Comparison of ENCODE assay signal across 1 cellular context in the genomic region with DNA sequence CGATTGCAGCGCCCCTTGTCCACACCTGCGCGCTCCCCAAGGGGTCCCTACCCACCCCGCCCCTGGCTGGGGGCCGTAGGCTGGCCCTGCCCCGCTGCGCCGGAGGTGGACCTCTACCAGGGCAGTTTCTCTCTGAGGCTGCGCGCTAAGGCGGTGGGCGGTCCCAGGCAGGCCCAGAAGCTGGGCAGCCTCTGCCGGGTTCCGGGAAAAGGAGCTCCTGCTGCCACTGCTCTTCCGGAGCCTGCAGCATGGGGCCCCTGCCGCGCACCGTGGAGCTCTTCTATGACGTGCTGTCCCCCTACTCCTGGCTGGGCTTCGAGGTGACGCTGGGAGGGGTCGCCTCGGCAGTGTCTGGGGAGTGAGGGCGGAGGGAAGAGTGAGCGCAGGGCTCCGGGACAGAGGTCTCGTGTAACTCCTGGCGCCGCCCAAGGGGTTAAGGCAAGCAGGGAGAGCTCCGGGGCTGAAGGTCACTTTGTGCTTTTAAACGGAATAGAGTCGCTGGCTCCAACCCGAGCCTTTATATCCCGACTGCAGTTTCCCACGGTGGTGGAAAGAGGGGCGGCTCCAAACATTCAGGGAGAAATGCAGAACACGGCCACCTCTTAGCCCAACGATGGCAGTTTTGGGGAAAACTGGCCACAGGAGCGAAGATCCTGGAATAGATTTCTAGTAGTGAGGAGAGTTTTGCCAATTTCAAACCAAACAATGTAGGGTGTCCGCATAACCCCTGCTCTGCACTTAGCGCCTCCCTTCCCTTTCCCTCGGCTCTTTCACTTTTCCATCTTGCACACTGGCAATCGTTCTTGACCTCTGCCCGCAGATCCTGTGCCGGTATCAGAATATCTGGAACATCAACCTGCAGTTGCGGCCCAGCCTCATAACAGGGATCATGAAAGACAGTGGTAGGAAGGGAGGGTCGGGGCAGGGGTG.
A peak's percentile ranks its signal among the peaks of the same experiment; 100 is the strongest.
TF ChIP-seq lines count a peak whose summit lies in the region.

TSS of gene GSTK1 (plus strand) at position 176 of the 930 bp plus-strand sequence. CDS start at position 249, 73 bp downstream.

TF ChIP-seq in HEK293, 187 proteins besides CTCF, POLR2A, EP300 and RAD21 (continued from another document and continues in another):
- TF ChIP-seq, protein P1, sequence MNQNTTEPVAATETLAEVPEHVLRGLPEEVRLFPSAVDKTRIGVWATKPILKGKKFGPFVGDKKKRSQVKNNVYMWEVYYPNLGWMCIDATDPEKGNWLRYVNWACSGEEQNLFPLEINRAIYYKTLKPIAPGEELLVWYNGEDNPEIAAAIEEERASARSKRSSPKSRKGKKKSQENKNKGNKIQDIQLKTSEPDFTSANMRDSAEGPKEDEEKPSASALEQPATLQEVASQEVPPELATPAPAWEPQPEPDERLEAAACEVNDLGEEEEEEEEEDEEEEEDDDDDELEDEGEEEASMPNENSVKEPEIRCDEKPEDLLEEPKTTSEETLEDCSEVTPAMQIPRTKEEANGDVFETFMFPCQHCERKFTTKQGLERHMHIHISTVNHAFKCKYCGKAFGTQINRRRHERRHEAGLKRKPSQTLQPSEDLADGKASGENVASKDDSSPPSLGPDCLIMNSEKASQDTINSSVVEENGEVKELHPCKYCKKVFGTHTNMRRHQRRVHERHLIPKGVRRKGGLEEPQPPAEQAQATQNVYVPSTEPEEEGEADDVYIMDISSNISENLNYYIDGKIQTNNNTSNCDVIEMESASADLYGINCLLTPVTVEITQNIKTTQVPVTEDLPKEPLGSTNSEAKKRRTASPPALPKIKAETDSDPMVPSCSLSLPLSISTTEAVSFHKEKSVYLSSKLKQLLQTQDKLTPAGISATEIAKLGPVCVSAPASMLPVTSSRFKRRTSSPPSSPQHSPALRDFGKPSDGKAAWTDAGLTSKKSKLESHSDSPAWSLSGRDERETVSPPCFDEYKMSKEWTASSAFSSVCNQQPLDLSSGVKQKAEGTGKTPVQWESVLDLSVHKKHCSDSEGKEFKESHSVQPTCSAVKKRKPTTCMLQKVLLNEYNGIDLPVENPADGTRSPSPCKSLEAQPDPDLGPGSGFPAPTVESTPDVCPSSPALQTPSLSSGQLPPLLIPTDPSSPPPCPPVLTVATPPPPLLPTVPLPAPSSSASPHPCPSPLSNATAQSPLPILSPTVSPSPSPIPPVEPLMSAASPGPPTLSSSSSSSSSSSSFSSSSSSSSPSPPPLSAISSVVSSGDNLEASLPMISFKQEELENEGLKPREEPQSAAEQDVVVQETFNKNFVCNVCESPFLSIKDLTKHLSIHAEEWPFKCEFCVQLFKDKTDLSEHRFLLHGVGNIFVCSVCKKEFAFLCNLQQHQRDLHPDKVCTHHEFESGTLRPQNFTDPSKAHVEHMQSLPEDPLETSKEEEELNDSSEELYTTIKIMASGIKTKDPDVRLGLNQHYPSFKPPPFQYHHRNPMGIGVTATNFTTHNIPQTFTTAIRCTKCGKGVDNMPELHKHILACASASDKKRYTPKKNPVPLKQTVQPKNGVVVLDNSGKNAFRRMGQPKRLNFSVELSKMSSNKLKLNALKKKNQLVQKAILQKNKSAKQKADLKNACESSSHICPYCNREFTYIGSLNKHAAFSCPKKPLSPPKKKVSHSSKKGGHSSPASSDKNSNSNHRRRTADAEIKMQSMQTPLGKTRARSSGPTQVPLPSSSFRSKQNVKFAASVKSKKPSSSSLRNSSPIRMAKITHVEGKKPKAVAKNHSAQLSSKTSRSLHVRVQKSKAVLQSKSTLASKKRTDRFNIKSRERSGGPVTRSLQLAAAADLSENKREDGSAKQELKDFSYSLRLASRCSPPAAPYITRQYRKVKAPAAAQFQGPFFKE (tag by site-specific recombination; IDR thresholded peaks at IDR 0.05; ENCODE audit: borderline replicate concordance): no peak
- no peak for TF ChIP-seq ZNF114 (tag by site-specific recombination; IDR thresholded peaks at IDR 0.05)
- TF ChIP-seq ZNF24 (tag by site-specific recombination; IDR thresholded peaks at IDR 0.05): no peak
- TF ChIP-seq ZNF660 (tag by site-specific recombination; IDR thresholded peaks at IDR 0.05): 0 out of 2 replicates have a peak, but pooled peaks have one; percentile 59
- TF ChIP-seq HOXA7 (CRISPR knock-in tag; IDR thresholded peaks at IDR 0.05; ENCODE audit: borderline replicate concordance): no peak
- TF ChIP-seq BCL6B (tag by site-specific recombination; IDR thresholded peaks at IDR 0.05): no peak
- no peak for TF ChIP-seq SETDB1 (IDR thresholded peaks at IDR 0.05; ENCODE audit: insufficient read length, low read length)
- TF ChIP-seq, protein P2, sequence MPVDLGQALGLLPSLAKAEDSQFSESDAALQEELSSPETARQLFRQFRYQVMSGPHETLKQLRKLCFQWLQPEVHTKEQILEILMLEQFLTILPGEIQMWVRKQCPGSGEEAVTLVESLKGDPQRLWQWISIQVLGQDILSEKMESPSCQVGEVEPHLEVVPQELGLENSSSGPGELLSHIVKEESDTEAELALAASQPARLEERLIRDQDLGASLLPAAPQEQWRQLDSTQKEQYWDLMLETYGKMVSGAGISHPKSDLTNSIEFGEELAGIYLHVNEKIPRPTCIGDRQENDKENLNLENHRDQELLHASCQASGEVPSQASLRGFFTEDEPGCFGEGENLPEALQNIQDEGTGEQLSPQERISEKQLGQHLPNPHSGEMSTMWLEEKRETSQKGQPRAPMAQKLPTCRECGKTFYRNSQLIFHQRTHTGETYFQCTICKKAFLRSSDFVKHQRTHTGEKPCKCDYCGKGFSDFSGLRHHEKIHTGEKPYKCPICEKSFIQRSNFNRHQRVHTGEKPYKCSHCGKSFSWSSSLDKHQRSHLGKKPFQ (tag by site-specific recombination; IDR thresholded peaks at IDR 0.05): no peak
- no peak for TF ChIP-seq TRIM28 (IDR thresholded peaks at IDR 0.05; ENCODE audit: borderline replicate concordance, low read length)
- TF ChIP-seq, protein P3, sequence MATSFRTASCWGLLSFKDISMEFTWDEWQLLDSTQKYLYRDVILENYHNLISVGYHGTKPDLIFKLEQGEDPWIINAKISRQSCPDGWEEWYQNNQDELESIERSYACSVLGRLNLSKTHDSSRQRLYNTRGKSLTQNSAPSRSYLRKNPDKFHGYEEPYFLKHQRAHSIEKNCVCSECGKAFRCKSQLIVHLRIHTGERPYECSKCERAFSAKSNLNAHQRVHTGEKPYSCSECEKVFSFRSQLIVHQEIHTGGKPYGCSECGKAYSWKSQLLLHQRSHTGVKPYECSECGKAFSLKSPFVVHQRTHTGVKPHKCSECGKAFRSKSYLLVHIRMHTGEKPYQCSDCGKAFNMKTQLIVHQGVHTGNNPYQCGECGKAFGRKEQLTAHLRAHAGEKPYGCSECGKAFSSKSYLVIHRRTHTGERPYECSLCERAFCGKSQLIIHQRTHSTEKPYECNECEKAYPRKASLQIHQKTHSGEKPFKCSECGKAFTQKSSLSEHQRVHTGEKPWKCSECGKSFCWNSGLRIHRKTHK (tag by site-specific recombination; IDR thresholded peaks at IDR 0.05): no peak
- TF ChIP-seq, protein P4, sequence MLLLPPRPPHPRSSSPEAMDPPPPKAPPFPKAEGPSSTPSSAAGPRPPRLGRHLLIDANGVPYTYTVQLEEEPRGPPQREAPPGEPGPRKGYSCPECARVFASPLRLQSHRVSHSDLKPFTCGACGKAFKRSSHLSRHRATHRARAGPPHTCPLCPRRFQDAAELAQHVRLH (tag by site-specific recombination; IDR thresholded peaks at IDR 0.05): no peak
- TF ChIP-seq, protein P5, sequence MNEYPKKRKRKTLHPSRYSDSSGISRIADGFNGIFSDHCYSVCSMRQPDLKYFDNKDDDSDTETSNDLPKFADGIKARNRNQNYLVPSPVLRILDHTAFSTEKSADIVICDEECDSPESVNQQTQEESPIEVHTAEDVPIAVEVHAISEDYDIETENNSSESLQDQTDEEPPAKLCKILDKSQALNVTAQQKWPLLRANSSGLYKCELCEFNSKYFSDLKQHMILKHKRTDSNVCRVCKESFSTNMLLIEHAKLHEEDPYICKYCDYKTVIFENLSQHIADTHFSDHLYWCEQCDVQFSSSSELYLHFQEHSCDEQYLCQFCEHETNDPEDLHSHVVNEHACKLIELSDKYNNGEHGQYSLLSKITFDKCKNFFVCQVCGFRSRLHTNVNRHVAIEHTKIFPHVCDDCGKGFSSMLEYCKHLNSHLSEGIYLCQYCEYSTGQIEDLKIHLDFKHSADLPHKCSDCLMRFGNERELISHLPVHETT (tag by site-specific recombination; IDR thresholded peaks at IDR 0.05): 0 out of 2 replicates have a peak, but pooled peaks have one; percentile 33
- peak; percentile 88 for TF ChIP-seq ZNF501 (tag by site-specific recombination; IDR thresholded peaks at IDR 0.05)
- TF ChIP-seq ZBTB8A (tag by site-specific recombination; IDR thresholded peaks at IDR 0.05): 0 out of 2 replicates have a peak, but pooled peaks have one; percentile 37
- TF ChIP-seq ZNF140 (tag by site-specific recombination; IDR thresholded peaks at IDR 0.05): no peak
- TF ChIP-seq, protein P6, sequence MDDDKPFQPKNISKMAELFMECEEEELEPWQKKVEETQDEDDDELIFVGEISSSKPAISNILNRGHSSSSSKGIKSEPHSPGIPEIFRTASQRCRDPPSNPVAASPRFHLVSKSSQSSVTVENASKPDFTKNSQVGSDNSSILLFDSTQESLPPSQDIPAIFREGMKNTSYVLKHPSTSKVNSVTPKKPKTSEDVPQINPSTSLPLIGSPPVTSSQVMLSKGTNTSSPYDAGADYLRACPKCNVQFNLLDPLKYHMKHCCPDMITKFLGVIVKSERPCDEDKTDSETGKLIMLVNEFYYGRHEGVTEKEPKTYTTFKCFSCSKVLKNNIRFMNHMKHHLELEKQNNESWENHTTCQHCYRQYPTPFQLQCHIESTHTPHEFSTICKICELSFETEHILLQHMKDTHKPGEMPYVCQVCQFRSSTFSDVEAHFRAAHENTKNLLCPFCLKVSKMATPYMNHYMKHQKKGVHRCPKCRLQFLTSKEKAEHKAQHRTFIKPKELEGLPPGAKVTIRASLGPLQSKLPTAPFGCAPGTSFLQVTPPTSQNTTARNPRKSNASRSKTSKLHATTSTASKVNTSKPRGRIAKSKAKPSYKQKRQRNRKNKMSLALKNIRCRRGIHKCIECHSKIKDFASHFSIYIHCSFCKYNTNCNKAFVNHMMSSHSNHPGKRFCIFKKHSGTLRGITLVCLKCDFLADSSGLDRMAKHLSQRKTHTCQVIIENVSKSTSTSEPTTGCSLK (tag by site-specific recombination; IDR thresholded peaks at IDR 0.05): no peak
- TF ChIP-seq, protein P7, sequence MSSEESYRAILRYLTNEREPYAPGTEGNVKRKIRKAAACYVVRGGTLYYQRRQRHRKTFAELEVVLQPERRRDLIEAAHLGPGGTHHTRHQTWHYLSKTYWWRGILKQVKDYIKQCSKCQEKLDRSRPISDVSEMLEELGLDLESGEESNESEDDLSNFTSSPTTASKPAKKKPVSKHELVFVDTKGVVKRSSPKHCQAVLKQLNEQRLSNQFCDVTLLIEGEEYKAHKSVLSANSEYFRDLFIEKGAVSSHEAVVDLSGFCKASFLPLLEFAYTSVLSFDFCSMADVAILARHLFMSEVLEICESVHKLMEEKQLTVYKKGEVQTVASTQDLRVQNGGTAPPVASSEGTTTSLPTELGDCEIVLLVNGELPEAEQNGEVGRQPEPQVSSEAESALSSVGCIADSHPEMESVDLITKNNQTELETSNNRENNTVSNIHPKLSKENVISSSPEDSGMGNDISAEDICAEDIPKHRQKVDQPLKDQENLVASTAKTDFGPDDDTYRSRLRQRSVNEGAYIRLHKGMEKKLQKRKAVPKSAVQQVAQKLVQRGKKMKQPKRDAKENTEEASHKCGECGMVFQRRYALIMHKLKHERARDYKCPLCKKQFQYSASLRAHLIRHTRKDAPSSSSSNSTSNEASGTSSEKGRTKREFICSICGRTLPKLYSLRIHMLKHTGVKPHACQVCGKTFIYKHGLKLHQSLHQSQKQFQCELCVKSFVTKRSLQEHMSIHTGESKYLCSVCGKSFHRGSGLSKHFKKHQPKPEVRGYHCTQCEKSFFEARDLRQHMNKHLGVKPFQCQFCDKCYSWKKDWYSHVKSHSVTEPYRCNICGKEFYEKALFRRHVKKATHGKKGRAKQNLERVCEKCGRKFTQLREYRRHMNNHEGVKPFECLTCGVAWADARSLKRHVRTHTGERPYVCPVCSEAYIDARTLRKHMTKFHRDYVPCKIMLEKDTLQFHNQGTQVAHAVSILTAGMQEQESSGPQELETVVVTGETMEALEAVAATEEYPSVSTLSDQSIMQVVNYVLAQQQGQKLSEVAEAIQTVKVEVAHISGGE (tag by site-specific recombination; conservative IDR thresholded peaks at IDR 0.05; ENCODE audit: low read depth): peak; percentile 80
- 0 out of 2 replicates have a peak, but pooled peaks have one; percentile 5 for TF ChIP-seq ZNF768 (tag by site-specific recombination; IDR thresholded peaks at IDR 0.05)
- no peak for TF ChIP-seq ZNF248 (tag by site-specific recombination; IDR thresholded peaks at IDR 0.05)
- no peak for TF ChIP-seq ZNF146 (tag by site-specific recombination; IDR thresholded peaks at IDR 0.05)
- no peak for TF ChIP-seq REPIN1 (tag by site-specific recombination; IDR thresholded peaks at IDR 0.05; ENCODE audit: low read depth)
- peak; percentile 68 for TF ChIP-seq SP7 (tag by site-specific recombination; IDR thresholded peaks at IDR 0.05)
- TF ChIP-seq PRDM1 (tag by site-specific recombination; IDR thresholded peaks at IDR 0.05): no peak
- no peak for TF ChIP-seq ZNF837 (tag by site-specific recombination; IDR thresholded peaks at IDR 0.05)
- TF ChIP-seq MZF1 (tag by site-specific recombination; IDR thresholded peaks at IDR 0.05; ENCODE audit: borderline replicate concordance): no peak
- no peak for TF ChIP-seq ZNF521 (tag by site-specific recombination; IDR thresholded peaks at IDR 0.05)
- no peak for TF ChIP-seq ZNF76 (tag by site-specific recombination; IDR thresholded peaks at IDR 0.05; ENCODE audit: borderline replicate concordance, low read depth)
- no peak for TF ChIP-seq ZEB2 (tag by site-specific recombination; IDR thresholded peaks at IDR 0.05)
- no peak for TF ChIP-seq ZNF132 (tag by site-specific recombination; IDR thresholded peaks at IDR 0.05; ENCODE audit: borderline replicate concordance)
- no peak for TF ChIP-seq ZNF221 (tag by site-specific recombination; IDR thresholded peaks at IDR 0.05; ENCODE audit: borderline replicate concordance)
- no peak for TF ChIP-seq ZNF112 (tag by site-specific recombination; IDR thresholded peaks at IDR 0.05)
- no peak for TF ChIP-seq ZNF133 (tag by site-specific recombination; IDR thresholded peaks at IDR 0.05)
- no peak for TF ChIP-seq ZNF701 (tag by site-specific recombination; IDR thresholded peaks at IDR 0.05)
- no peak for TF ChIP-seq MEIS1 (CRISPR knock-in tag; IDR thresholded peaks at IDR 0.05; ENCODE audit: borderline replicate concordance)
- TF ChIP-seq ZNF174 (tag by site-specific recombination; IDR thresholded peaks at IDR 0.05): no peak
- TF ChIP-seq ZNF391 (tag by site-specific recombination; IDR thresholded peaks at IDR 0.05; ENCODE audit: borderline replicate concordance, low read depth): no peak
- no peak for TF ChIP-seq ZNF792 (tag by site-specific recombination; IDR thresholded peaks at IDR 0.05)
- TF ChIP-seq ZNF155 (tag by site-specific recombination; IDR thresholded peaks at IDR 0.05): no peak
- TF ChIP-seq ZNF621 (tag by site-specific recombination; IDR thresholded peaks at IDR 0.05): no peak
